ENCODE assay signal across 8 cellular contexts in genomic region chr4:39698424-39699009, GRCh38. TPM values are rescaled to one million over a fixed set of nuclear protein-coding genes. Genes with fewer than 3 reads are reported as not detected.
DNase-seq lines count a peak whose midpoint lies in the region; ATAC-seq lines count a peak whose summit lies in the region.

No MANE protein-coding gene starts in this region.

- peak; percentile 47 for DNase-seq in activated naive CD4-positive, alpha-beta T cell treated with anti-CD3 and anti-CD28 coated beads for 36 hours
- DNase-seq in activated naive CD4-positive, alpha-beta T cell treated with Interleukin-2 at 50 U/mL for 16 hours = no peak
- peak; percentile 14 for DNase-seq in NCI-H82 treated with DMSO at 0.1 percent for 48 hours (lab: John Stamatoyannopoulos, UW; ENCODE audit: unreplicated experiment)
- peak in 50 of 56 donors; percentile 9 to 81 (median 56) for DNase-seq in amygdala (lab: John Stamatoyannopoulos, UW)
- DNase-seq in hepatic stellate cell (ENCODE audit: low spot score) = peak; percentile 43
- DNase-seq in putamen (ENCODE audit: low spot score) = peak; percentile 42
- no peak for DNase-seq in retina

- H3K36me3 Mint-ChIP-seq in activated naive CD4-positive, alpha-beta T cell treated with anti-CD3 and anti-CD28 coated beads for 36 hours (ENCODE audit: low read depth) = peaks cover 12% of the 10 kb centered on the region

- no peaks in the 10 kb centered on the region for H3K27me3 Mint-ChIP-seq in activated naive CD4-positive, alpha-beta T cell treated with anti-CD3 and anti-CD28 coated beads for 36 hours (ENCODE audit: low read depth)

- no peaks in the 10 kb centered on the region for H3K9me3 Mint-ChIP-seq in activated naive CD4-positive, alpha-beta T cell treated with anti-CD3 and anti-CD28 coated beads for 36 hours

- intact Hi-C loops in activated naive CD4-positive, alpha-beta T cell treated with anti-CD3 and anti-CD28 coated beads for 36 hours (cut with micrococcal nuclease) = loop anchor here (1.0 to 5.0 kb wide), 15 partner anchors 21 to 1210 kb away; partner anchors contain the start of genes N4BP2, PDS5A, RPL9 and TMEM156

- peaks cover 32% of the 10 kb centered on the region for H3K4me1 Mint-ChIP-seq in activated naive CD4-positive, alpha-beta T cell treated with anti-CD3 and anti-CD28 coated beads for 36 hours (ENCODE audit: low read depth)

- peak; percentile 30 for ATAC-seq in HG02973 (IDR thresholded peaks at IDR 0.05; ENCODE audit: unreplicated experiment)

- CTCF ChIA-PET in activated naive CD4-positive, alpha-beta T cell treated with anti-CD3 and anti-CD28 coated beads for 36 hours (lab: Charles Lee) = interaction anchor here (1.2 kb wide), 1 partner anchor 280 kb away, joined by 5 read pairs; no protein-coding TSS in a partner anchor

- H3K27ac Mint-ChIP-seq in activated naive CD4-positive, alpha-beta T cell treated with anti-CD3 and anti-CD28 coated beads for 36 hours = peak overlapping the region; percentile 98

- peak overlapping the region; percentile 98 for H3K4me3 Mint-ChIP-seq in activated naive CD4-positive, alpha-beta T cell treated with anti-CD3 and anti-CD28 coated beads for 36 hours

RNA-seq across cellular contexts. Expression of gene UBE2K, which starts 0.6 kb away (rescaled TPM):
- total RNA-seq in activated naive CD4-positive, alpha-beta T cell treated with anti-CD3 and anti-CD28 coated beads for 36 hours = 10 to 100 TPM; 60.6 to 69.5 TPM

RNA-seq across cellular contexts. Expression of gene SMIM14, which starts 59.9 kb away (rescaled TPM):
- total RNA-seq in activated naive CD4-positive, alpha-beta T cell treated with anti-CD3 and anti-CD28 coated beads for 36 hours = 1 to 10 TPM; 2.7 to 3.9 TPM

Comparison
In these comparisons a context has a peak if more than half of its experiments do, and no peak if none do; other contexts are left out.
1. DNase-seq: peak in activated naive CD4-positive, alpha-beta T cell treated with anti-CD3 and anti-CD28 coated beads for 36 hours (single experiment), NCI-H82 treated with DMSO at 0.1 percent for 48 hours (single experiment), amygdala (50 of 56), hepatic stellate cell (single experiment) and putamen (single experiment); none in activated naive CD4-positive, alpha-beta T cell treated with Interleukin-2 at 50 U/mL for 16 hours (single experiment) and retina (single experiment).